22 cellular contexts compared by ENCODE assay signal in the genomic region with DNA sequence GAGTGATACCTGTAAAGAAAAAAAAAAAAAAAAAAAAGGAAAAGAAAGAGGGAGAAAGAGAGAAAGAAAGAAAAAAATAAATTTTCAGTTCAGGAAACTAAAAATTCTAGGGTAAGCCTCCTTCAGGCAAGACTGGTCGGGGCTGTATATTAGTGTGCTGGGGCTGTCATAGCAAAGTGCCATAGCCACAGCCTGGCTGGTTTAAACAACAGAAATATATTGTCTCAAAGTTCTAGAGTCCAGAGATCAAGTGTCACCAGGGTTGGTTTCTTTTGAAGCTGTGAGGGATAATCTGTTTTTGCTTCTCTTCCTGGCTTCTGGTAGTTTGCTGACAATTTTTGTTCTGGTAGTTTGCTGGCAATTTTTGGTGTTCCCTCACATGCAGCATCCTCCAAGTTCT.
"Had no signal": no experiment of that assay in that cellular context is flagged by ENCODE, and none has a peak within 500 bp of the region (broad histone marks: within the 10 kb centered on the region; RNA-seq: fewer than 3 reads in every experiment).

No MANE protein-coding gene starts in this region.

- H3K27ac ChIP-seq: coronary artery, dorsolateral prefrontal cortex, esophagus muscularis mucosa, foreskin keratinocyte, gastroesophageal sphincter, heart left ventricle, hepatocyte, left lung, lower lobe of right lung had no signal

- H3K4me3 ChIP-seq: coronary artery, dorsolateral prefrontal cortex, esophagus muscularis mucosa, gastroesophageal sphincter, heart left ventricle, hepatocyte, left lung, lower lobe of right lung had no signal

- H3K79me2 ChIP-seq: hepatocyte had no signal

- DNase-seq: dermis blood vessel endothelial cell; dorsolateral prefrontal cortex; effector CD4-positive, alpha-beta T cell; effector memory CD4-positive, alpha-beta T cell; foreskin keratinocyte; heart left ventricle; hypothalamus; immature natural killer cell; islet precursor cell; kidney; kidney glomerular epithelial cell; left lung; left ventricle myocardium superior; lower lobe of right lung; mesenchymal stem cell had no signal

- H2AFZ ChIP-seq: hepatocyte had no signal

- H3K27me3 ChIP-seq: esophagus muscularis mucosa, heart left ventricle, hepatocyte, left lung had no signal

- FAIRE-seq: colon, endothelial cell of umbilical vein, frontal cortex, kidney had no signal

- H3K9me3 ChIP-seq: esophagus muscularis mucosa, gastroesophageal sphincter, heart left ventricle, left lung, lower lobe of right lung had no signal

- H3K36me3 ChIP-seq: esophagus muscularis mucosa, gastroesophageal sphincter, heart left ventricle, left lung, lower lobe of right lung had no signal

- H3K4me1 ChIP-seq: esophagus muscularis mucosa, foreskin keratinocyte, gastroesophageal sphincter, left lung, lower lobe of right lung had no signal

- H3K4me2 ChIP-seq: hepatocyte had no signal

- ATAC-seq: foreskin keratinocyte, gastroesophageal sphincter, heart left ventricle, left lung, left ventricle myocardium superior, lower lobe of right lung had no signal
